22 cellular contexts compared by ENCODE assay signal in the genomic region with DNA sequence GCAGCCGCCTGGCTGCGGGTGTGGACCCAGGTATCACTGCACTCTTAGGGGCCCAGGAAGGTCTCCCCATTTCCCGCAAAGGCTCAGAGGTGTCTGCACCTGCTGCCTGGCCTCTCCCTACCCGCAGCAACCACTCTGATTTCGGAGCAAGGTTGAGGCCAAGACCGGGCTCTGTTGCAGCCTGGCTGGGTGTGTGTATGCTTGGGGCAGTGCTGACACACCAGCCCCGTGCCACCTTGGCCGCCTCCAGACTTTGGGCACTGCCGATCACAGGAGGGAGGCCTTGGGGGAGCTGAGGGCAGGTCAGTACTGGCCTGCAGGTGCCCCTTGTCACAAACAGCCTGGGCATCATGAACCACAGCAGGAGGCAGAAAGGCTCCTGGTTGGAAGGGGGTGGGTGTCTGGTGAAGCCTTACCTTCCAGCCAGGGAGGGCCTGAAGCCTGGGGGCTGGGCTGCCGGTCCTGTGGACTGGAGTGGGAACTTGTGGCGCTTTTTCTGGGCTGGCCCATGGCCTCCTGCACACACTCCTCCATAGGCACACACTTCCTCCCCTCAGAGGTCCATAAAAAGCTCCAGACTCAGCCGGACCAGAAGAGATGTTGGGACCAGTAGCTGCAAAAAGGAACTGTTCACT.
DNase-seq lines count a peak whose midpoint lies in the region; ATAC-seq, FAIRE-seq and TF ChIP-seq lines count a peak whose summit lies in the region.
"Had no signal": no experiment of that assay in that cellular context is flagged by ENCODE, and none has a peak within 500 bp of the region (broad histone marks: within the 10 kb centered on the region; RNA-seq: fewer than 3 reads in every experiment).

No MANE protein-coding gene starts in this region.

- no peak overlapping the region for H2BK5ac ChIP-seq in neuronal stem cell (ENCODE audit: low read length)

- H3K4me1 ChIP-seq in GM12878 (ENCODE audit: control insufficient read depth, insufficient read depth, low read length) (no peaks in the 10 kb centered on the region), neuronal stem cell (ENCODE audit: control insufficient read depth in 2 of 2, insufficient read depth in 1 of 2, low read depth in 1 of 2, low read length in 2 of 2) (no peaks in the 10 kb centered on the region), upper lobe of right lung (no peaks in the 10 kb centered on the region)
- H3K4me1 ChIP-seq: BE2C had no signal

- no peak overlapping the region for H3K4me2 ChIP-seq in GM12878 (ENCODE audit: control insufficient read depth, insufficient read depth)
- no peak overlapping the region for H3K4me2 ChIP-seq in neuronal stem cell (ENCODE audit: insufficient read depth, low read length, poor library complexity, severe bottlenecking)

- no peak for TF ChIP-seq RAD21 in GM12878 (IDR thresholded peaks at IDR 0.05; ENCODE audit: insufficient read depth, low read depth, low read length)

- H4K91ac ChIP-seq in neuronal stem cell (ENCODE audit: low read depth, low read length, poor library complexity): no peak overlapping the region

- ATAC-seq in GM12878 (peak; percentile 47), upper lobe of right lung (peak; percentile 32), HG03139 (IDR thresholded peaks at IDR 0.05; ENCODE audit: unreplicated experiment) (no peak)

- H3K9me3 ChIP-seq in GM12878 (replicated peaks; ENCODE audit: control insufficient read depth, insufficient read depth, low read length) (no peaks in the 10 kb centered on the region; the same call in 2 of the 3 replicates), neuronal stem cell (replicated peaks in 1 of 2; ENCODE audit: control insufficient read depth in 2 of 2, insufficient read depth in 1 of 2, low read depth in 1 of 2, low read length in 2 of 2) (peaks cover 0 to 9% of the 10 kb centered on the region in 2 donors), upper lobe of right lung (peaks cover 21% of the 10 kb centered on the region), MG63 (no peaks in the 10 kb centered on the region)
- H3K9me3 ChIP-seq: BE2C had no signal

- H4K8ac ChIP-seq in neuronal stem cell (ENCODE audit: low read depth, low read length): peak overlapping the region; percentile 3

- intact Hi-C loops in GM12878 (cut with micrococcal nuclease; ENCODE audit: unreplicated experiment) (no loop called here), upper lobe of right lung (cut with DNase I) (no loop called here)

- H2AFZ ChIP-seq in GM12878 (ENCODE audit: control insufficient read depth, low read depth, low read length) (no peak overlapping the region), neuronal stem cell (ENCODE audit: low read length) (no peak overlapping the region)
- H2AFZ ChIP-seq: GM23248 had no signal

- TF ChIP-seq POLR2A in GM12878 (IDR thresholded peaks at IDR 0.05; ENCODE audit: low read depth, low read length): no peak

- H3K27me3 ChIP-seq in GM12878 (replicated peaks in 1 of 2; ENCODE audit: control insufficient read depth in 2 of 2, insufficient read depth in 2 of 2, low read length in 1 of 2): no peaks in the 10 kb centered on the region
- H3K27me3 ChIP-seq in neuronal stem cell (ENCODE audit: control insufficient read depth in 3 of 3, insufficient read depth in 3 of 3, low read depth in 1 of 3, low read length in 3 of 3): no peaks in the 10 kb centered on the region
- H3K27me3 ChIP-seq in upper lobe of right lung: no peaks in the 10 kb centered on the region
- no peaks in the 10 kb centered on the region for H3K27me3 ChIP-seq in MG63
- H3K27me3 ChIP-seq: BE2C had no signal

- no peak overlapping the region for H3K4me3 ChIP-seq in GM12878
- no peak overlapping the region for H3K4me3 ChIP-seq in neuronal stem cell (ENCODE audit: low read length in 2 of 2)
- H3K4me3 ChIP-seq in upper lobe of right lung: no peak overlapping the region
- H3K4me3 ChIP-seq in MG63: no peak overlapping the region
- H3K4me3 ChIP-seq: GM23248, HAP-1 had no signal

- H3K4ac ChIP-seq in neuronal stem cell (ENCODE audit: low read length): no peak overlapping the region

- H4K20me1 ChIP-seq in GM12878 (ENCODE audit: control insufficient read depth, insufficient read depth): no peaks in the 10 kb centered on the region

- H3K9ac ChIP-seq in GM12878 (ENCODE audit: control insufficient read depth, insufficient read depth, low read length): no peak overlapping the region
- no peak overlapping the region for H3K9ac ChIP-seq in neuronal stem cell (ENCODE audit: low read depth, low read length, poor library complexity)
- H3K9ac ChIP-seq: GM23248 had no signal

- in situ Hi-C loops in GM12878 (cut with MboI): no loop called here

- H3K36me3 ChIP-seq in GM12878 (ENCODE audit: control insufficient read depth in 2 of 2, insufficient read depth in 2 of 2, low read length in 1 of 2) (no peaks in the 10 kb centered on the region), neuronal stem cell (replicated peaks in 1 of 2; ENCODE audit: control insufficient read depth in 2 of 2, insufficient read depth in 2 of 2, low read length in 2 of 2) (no peaks in the 10 kb centered on the region), upper lobe of right lung (no peaks in the 10 kb centered on the region), MG63 (no peaks in the 10 kb centered on the region)
- H3K36me3 ChIP-seq: BE2C, HAP-1 had no signal

- H2AK5ac ChIP-seq in neuronal stem cell (ENCODE audit: low read depth, low read length): no peak overlapping the region

- no peak overlapping the region for H2BK15ac ChIP-seq in neuronal stem cell (ENCODE audit: low read length)

- 26% methylated on average over 11 of the region's 12 CpGs for WGBS in GM12878 (ENCODE audit: insufficient coverage, insufficient replicate concordance, low lambda C conversion rate, missing lambda C conversion rate)
- WGBS in neuronal stem cell (ENCODE audit: extremely low coverage in 2 of 2, insufficient read length in 2 of 2, insufficient replicate concordance in 1 of 2), 2 donors: no CpG with 5 or more reads among the region's 12 CpGs

- TF ChIP-seq CTCF in GM12878 (IDR thresholded peaks at IDR 0.05 in 2 of 3, conservative IDR thresholded peaks at IDR 0.05 in 1 of 3; ENCODE audit: control insufficient read depth in 2 of 3, extremely low read depth in 1 of 3, insufficient read depth in 1 of 3, low read depth in 3 of 3, low read length in 3 of 3) (no peak), upper lobe of right lung (IDR thresholded peaks at IDR 0.05) (no peak)

- no peak overlapping the region for H3K14ac ChIP-seq in neuronal stem cell (ENCODE audit: low read length)

- DNase-seq in GM12878 (ENCODE audit: low read depth, low spot score) (no peak), neuronal stem cell (ENCODE audit: low spot score) (no peak), upper lobe of right lung (no peak), MG63 (no peak), Kasumi-1 (lab: John Stamatoyannopoulos, UW) (no peak)
- DNase-seq: ACHN; BE2C; C1 segment of cervical spinal cord; CD4-positive, CD25-positive, alpha-beta regulatory T cell; CD8-positive, alpha-beta memory T cell; COR-L47; DMS 273 treated with DMSO at 0.1 percent for 48 hours; DMS53; DND-41; EL; GM23248 had no signal

- no peak for FAIRE-seq in GM12878 (lab: Jason Lieb, UNC)
- FAIRE-seq: A204.1, GM12891, GM19239 had no signal

- CTCF ChIA-PET in GM12878 (lab: Yijun Ruan, JAX): no interaction called here

- no TSS peak for BruUV-seq in GM12878 (replicated peaks; lab: Mats Ljungman, UMichigan)

- no peak overlapping the region for H2BK120ac ChIP-seq in neuronal stem cell (ENCODE audit: low read depth, low read length)

- RAD21 ChIA-PET in GM12878 (lab: Charles Lee; ENCODE audit: unreplicated experiment): no interaction called here

- H3K79me1 ChIP-seq in neuronal stem cell (ENCODE audit: low read depth, low read length): peaks cover 4% of the 10 kb centered on the region

- SMC1A ChIA-PET in GM12878 (lab: Charles Lee; ENCODE audit: uncharacterized antibody, unreplicated experiment): no interaction called here

- H2BK12ac ChIP-seq in neuronal stem cell (ENCODE audit: low read length): no peak overlapping the region

- H3K23ac ChIP-seq in neuronal stem cell (ENCODE audit: low read depth, low read length, poor library complexity): no peak overlapping the region

- H3K27ac ChIP-seq in GM12878 (ENCODE audit: control insufficient read depth, insufficient read depth) (no peak overlapping the region), neuronal stem cell (replicated peaks; ENCODE audit: low read length) (no peak overlapping the region), upper lobe of right lung (no peak overlapping the region)
- H3K27ac ChIP-seq: GM23248, HL-60 had no signal

- peak overlapping the region; percentile 57 for H3K18ac ChIP-seq in neuronal stem cell (ENCODE audit: low read length)

- POLR2A ChIA-PET in GM12878 (lab: Charles Lee): no interaction called here

- TF ChIP-seq EP300 in GM12878 (IDR thresholded peaks at IDR 0.05; ENCODE audit: borderline replicate concordance in 1 of 2, control insufficient read depth in 1 of 2, low read depth in 2 of 2, low read length in 2 of 2): no peak

- no peaks in the 10 kb centered on the region for H3K79me2 ChIP-seq in GM12878 (ENCODE audit: control insufficient read depth, insufficient read depth, low read length)

TF ChIP-seq in GM12878, 131 proteins besides CTCF, POLR2A, EP300 and RAD21:
- TF ChIP-seq, protein P1, sequence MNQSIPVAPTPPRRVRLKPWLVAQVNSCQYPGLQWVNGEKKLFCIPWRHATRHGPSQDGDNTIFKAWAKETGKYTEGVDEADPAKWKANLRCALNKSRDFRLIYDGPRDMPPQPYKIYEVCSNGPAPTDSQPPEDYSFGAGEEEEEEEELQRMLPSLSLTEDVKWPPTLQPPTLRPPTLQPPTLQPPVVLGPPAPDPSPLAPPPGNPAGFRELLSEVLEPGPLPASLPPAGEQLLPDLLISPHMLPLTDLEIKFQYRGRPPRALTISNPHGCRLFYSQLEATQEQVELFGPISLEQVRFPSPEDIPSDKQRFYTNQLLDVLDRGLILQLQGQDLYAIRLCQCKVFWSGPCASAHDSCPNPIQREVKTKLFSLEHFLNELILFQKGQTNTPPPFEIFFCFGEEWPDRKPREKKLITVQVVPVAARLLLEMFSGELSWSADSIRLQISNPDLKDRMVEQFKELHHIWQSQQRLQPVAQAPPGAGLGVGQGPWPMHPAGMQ (IDR thresholded peaks at IDR 0.05; ENCODE audit: borderline replicate concordance): no peak
- TF ChIP-seq SREBF1 (IDR thresholded peaks at IDR 0.05; ENCODE audit: low read length) (no peak), SIN3A (IDR thresholded peaks at IDR 0.05; ENCODE audit: low read depth, low read length) (no peak), MTA3 (IDR thresholded peaks at IDR 0.05; ENCODE audit: borderline replicate concordance, low read length) (no peak), STAT1 (conservative IDR thresholded peaks at IDR 0.05) (no peak)
- TF ChIP-seq, protein P2, sequence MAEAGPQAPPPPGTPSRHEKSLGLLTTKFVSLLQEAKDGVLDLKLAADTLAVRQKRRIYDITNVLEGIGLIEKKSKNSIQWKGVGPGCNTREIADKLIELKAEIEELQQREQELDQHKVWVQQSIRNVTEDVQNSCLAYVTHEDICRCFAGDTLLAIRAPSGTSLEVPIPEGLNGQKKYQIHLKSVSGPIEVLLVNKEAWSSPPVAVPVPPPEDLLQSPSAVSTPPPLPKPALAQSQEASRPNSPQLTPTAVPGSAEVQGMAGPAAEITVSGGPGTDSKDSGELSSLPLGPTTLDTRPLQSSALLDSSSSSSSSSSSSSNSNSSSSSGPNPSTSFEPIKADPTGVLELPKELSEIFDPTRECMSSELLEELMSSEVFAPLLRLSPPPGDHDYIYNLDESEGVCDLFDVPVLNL (IDR thresholded peaks at IDR 0.05; ENCODE audit: low read depth, low read length): no peak
